1 cellular context compared by ENCODE assay signal in genomic region chr20:62407221-62407992, GRCh38.
TF ChIP-seq lines count a peak whose summit lies in the region.

TSS of gene CABLES2 (minus strand) at chr20:62407285. CDS start at chr20:62407276, 9 bp downstream.

TF ChIP-seq in HEK293, 187 proteins besides CTCF, POLR2A, EP300 and RAD21 (continued from another document and continues in another):
- peak; percentile 91 for TF ChIP-seq ZNF692 (tag by site-specific recombination; IDR thresholded peaks at IDR 0.05)
- no peak for TF ChIP-seq ZFP3 (tag by site-specific recombination; IDR thresholded peaks at IDR 0.05; ENCODE audit: low read depth)
- no peak for TF ChIP-seq SCRT1 (tag by site-specific recombination; IDR thresholded peaks at IDR 0.05; ENCODE audit: borderline replicate concordance)
- TF ChIP-seq ZNF664 (tag by site-specific recombination; IDR thresholded peaks at IDR 0.05): no peak
- TF ChIP-seq ZNF174 (tag by site-specific recombination; IDR thresholded peaks at IDR 0.05): no peak
- TF ChIP-seq ZNF394 (tag by site-specific recombination; IDR thresholded peaks at IDR 0.05; ENCODE audit: borderline replicate concordance): peak; percentile 76; the same call in 1 of the 2 replicates
- peak; percentile 74 for TF ChIP-seq PRDM4 (tag by site-specific recombination; IDR thresholded peaks at IDR 0.05)
- no peak for TF ChIP-seq REST (tag by site-specific recombination; IDR thresholded peaks at IDR 0.05)
- TF ChIP-seq KLF1 (tag by site-specific recombination; IDR thresholded peaks at IDR 0.05): peak; percentile 83
- peak; percentile 70 for TF ChIP-seq ZBTB44 (tag by site-specific recombination; IDR thresholded peaks at IDR 0.05)
- peak; percentile 84 for TF ChIP-seq ZSCAN23 (tag by site-specific recombination; IDR thresholded peaks at IDR 0.05)
- peak; percentile 81 for TF ChIP-seq BCL11A (tag by site-specific recombination; IDR thresholded peaks at IDR 0.05; ENCODE audit: low read depth)
- TF ChIP-seq PATZ1 (tag by site-specific recombination; IDR thresholded peaks at IDR 0.05): peak; percentile 81
- no peak for TF ChIP-seq ZNF175 (tag by site-specific recombination; IDR thresholded peaks at IDR 0.05)
- TF ChIP-seq ZNF24 (tag by site-specific recombination; IDR thresholded peaks at IDR 0.05): peak; percentile 79; the same call in 1 of the 2 replicates
- TF ChIP-seq ZBTB8A (tag by site-specific recombination; IDR thresholded peaks at IDR 0.05): peak; percentile 97
- no peak for TF ChIP-seq ZNF302 (tag by site-specific recombination; IDR thresholded peaks at IDR 0.05; ENCODE audit: low read depth)
- TF ChIP-seq GFI1B (tag by site-specific recombination; IDR thresholded peaks at IDR 0.05): no peak
- TF ChIP-seq ZNF518A (tag by site-specific recombination; conservative IDR thresholded peaks at IDR 0.05; ENCODE audit: low read depth): no peak
- no peak for TF ChIP-seq ZNF280D (tag by site-specific recombination; IDR thresholded peaks at IDR 0.05)
- TF ChIP-seq KLF17 (tag by site-specific recombination; IDR thresholded peaks at IDR 0.05): peak; percentile 98
- TF ChIP-seq ZNF76 (tag by site-specific recombination; IDR thresholded peaks at IDR 0.05; ENCODE audit: borderline replicate concordance, low read depth): peak; percentile 80
- TF ChIP-seq ZNF169 (tag by site-specific recombination; IDR thresholded peaks at IDR 0.05): no peak
- peak; percentile 86 for TF ChIP-seq ZNF600 (tag by site-specific recombination; IDR thresholded peaks at IDR 0.05)
- TF ChIP-seq ZNF530 (tag by site-specific recombination; IDR thresholded peaks at IDR 0.05; ENCODE audit: low read depth): no peak
- TF ChIP-seq GLIS1 (tag by site-specific recombination; IDR thresholded peaks at IDR 0.05): peak; percentile 59
- peak; percentile 65; the same call in 1 of the 2 replicates for TF ChIP-seq ZNF501 (tag by site-specific recombination; IDR thresholded peaks at IDR 0.05)
- peak; percentile 83 for TF ChIP-seq ZNF423 (tag by site-specific recombination; IDR thresholded peaks at IDR 0.05)
- no peak for TF ChIP-seq ZNF660 (tag by site-specific recombination; IDR thresholded peaks at IDR 0.05)
